20 cellular contexts compared by ENCODE assay signal in genomic region chr15:83753872-83754493, GRCh38.
"Had no signal": no experiment of that assay in that cellular context is flagged by ENCODE, and none has a peak within 500 bp of the region (broad histone marks: within the 10 kb centered on the region; RNA-seq: fewer than 3 reads in every experiment).

No MANE protein-coding gene starts in this region.

- DNase-seq: activated CD4-positive, alpha-beta T cell treated with anti-CD3 and anti-CD28 coated beads, Interleukin-2, amount 10 ng/mL, durations not matched to agents 24 days and 14 days; activated CD8-positive, alpha-beta T cell treated with anti-CD3 and anti-CD28 coated beads for 36 hours; activated naive CD4-positive, alpha-beta T cell treated with Interleukin-2 at 50 U/mL for 16 hours; activated T-cell treated with anti-CD3 and anti-CD28 coated beads, Interleukin-2, amount 50 U/mL, for 1 hour; effector CD8-positive, alpha-beta T cell; esophagus squamous epithelium; left colon; lower lobe of right lung; right lobe of liver; stimulated activated CD4-positive, alpha-beta T cell treated with anti-CD3 and anti-CD28 coated beads, Interleukin-4, amount 100 ng/mL, for 1 hour; stimulated activated naive CD8-positive, alpha-beta T cell treated with anti-CD3 and anti-CD28 coated beads, Interleukin-15, amount 100 ng/mL, for 72 hours; T-cell; testis; upper lobe of right lung had no signal

- H3K27ac ChIP-seq: cardiac muscle cell, esophagus squamous epithelium, lower lobe of right lung, right lobe of liver, testis, upper lobe of right lung had no signal

- H3K9me3 ChIP-seq: ascending aorta, lower lobe of right lung, right lobe of liver, testis, upper lobe of right lung had no signal

- H3K4me1 ChIP-seq: esophagus squamous epithelium, lower lobe of right lung, right lobe of liver, testis, upper lobe of right lung had no signal

- ATAC-seq: activated CD8-positive, alpha-beta T cell treated with anti-CD3 and anti-CD28 coated beads for 36 hours; activated T-helper 17 cell treated with anti-CD3 and anti-CD28 coated beads, Interleukin-2, amount 50 U/mL, for 72 hours; left colon; lower lobe of right lung; right lobe of liver; SK-N-SH treated with all-trans-retinoic acid at 6 μM for 48 hours; stimulated activated naive CD8-positive, alpha-beta T cell treated with anti-CD3 and anti-CD28 coated beads, Interleukin-15, amount 100 ng/mL, for 72 hours; T-cell; upper lobe of right lung had no signal

- H3K27me3 ChIP-seq: ascending aorta, cardiac muscle cell, esophagus squamous epithelium, right lobe of liver, testis, upper lobe of right lung had no signal

- H3K4me3 ChIP-seq: ascending aorta, cardiac muscle cell, esophagus squamous epithelium, lower lobe of right lung, right lobe of liver, smooth muscle cell, testis, upper lobe of right lung had no signal

- H3K4me2 ChIP-seq: smooth muscle cell had no signal

- FAIRE-seq: endothelial cell of umbilical vein had no signal

- H3K36me3 ChIP-seq: ascending aorta, cardiac muscle cell, esophagus squamous epithelium, lower lobe of right lung, right lobe of liver, upper lobe of right lung had no signal
